In the genomic region with DNA sequence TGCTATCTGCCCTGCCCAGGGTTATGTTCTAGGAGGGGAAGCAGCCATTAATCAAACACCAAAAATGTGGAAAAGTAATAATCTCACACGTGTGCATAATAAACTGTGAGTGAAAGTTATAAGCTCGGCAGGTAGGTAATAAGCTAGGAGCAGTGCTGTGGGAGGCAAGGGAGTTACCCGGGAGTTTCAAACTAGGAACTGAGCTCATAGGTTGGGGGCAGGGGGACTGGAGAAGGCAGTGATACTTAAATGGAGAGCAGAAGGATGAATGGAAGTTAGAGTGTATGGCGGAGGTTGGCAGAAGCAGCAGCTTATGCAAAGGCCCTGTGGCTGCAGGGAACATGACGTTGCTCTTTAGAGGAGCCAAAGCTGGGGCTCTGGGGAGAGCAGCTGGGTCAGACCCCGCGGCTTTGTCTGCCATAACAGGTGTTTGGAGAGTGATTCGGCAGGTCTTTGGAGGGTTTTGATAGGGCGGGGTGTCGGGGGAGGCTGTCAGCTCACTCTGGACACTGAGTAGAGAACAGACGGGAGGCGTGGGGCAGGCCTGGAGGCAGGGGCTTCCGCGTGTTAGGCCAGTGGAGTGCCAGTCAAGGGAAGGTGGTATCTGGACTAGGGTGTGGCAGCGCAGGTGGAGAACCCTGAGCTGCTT, we compare ENCODE assay signal across 10 cellular contexts. TPM values are rescaled to one million over a fixed set of nuclear protein-coding genes. Genes with fewer than 3 reads are reported as not detected.
A peak's percentile ranks its signal among the peaks of the same experiment; 100 is the strongest.
DNase-seq lines count a peak whose midpoint lies in the region; ATAC-seq, FAIRE-seq and TF ChIP-seq lines count a peak whose summit lies in the region.
"Had no signal": no experiment of that assay in that cellular context is flagged by ENCODE, and none has a peak within 500 bp of the region (broad histone marks: within the 10 kb centered on the region; RNA-seq: fewer than 3 reads in every experiment).

No MANE protein-coding gene starts in this region.

- peak overlapping the region; percentile 65 for H3K4me2 ChIP-seq in K562 (ENCODE audit: insufficient read depth, low read length)

- H3K27ac ChIP-seq in K562 (ENCODE audit: extremely low read depth, low read depth, low read length) (no peak overlapping the region), left lung (peak overlapping the region; percentile 65 to 74), testis (no peak overlapping the region)
- H3K27ac ChIP-seq: gastrocnemius medialis, SJSA1 had no signal

- TF ChIP-seq CTCF in K562 (IDR thresholded peaks at IDR 0.05 in 2 of 3, conservative IDR thresholded peaks at IDR 0.05 in 1 of 3; ENCODE audit: insufficient read depth in 2 of 3, low read depth in 1 of 3, low read length in 3 of 3) (no peak), left lung (IDR thresholded peaks at IDR 0.05) (no peak), testis (IDR thresholded peaks at IDR 0.05) (no peak), mucosa of descending colon (IDR thresholded peaks at IDR 0.05) (no peak)

- H3K4me3 Mint-ChIP-seq in activated CD8-positive, alpha-beta memory T cell treated with anti-CD3 and anti-CD28 coated beads, Interleukin-2, amount 10 ng/mL, durations not matched to agents 7 days and 5 days = peak overlapping the region; percentile 32

- in situ Hi-C loops in K562 (cut with MboI) = no loop called here

- H3K4me1 ChIP-seq in K562 (replicated peaks in 1 of 2; ENCODE audit: control insufficient read depth in 2 of 2, insufficient read depth in 2 of 2, low read length in 2 of 2) (peaks cover 8 to 33% of the 10 kb centered on the region in 2 experiments; a peak in 4 of 5 replicates), left lung (peaks cover 18 to 22% of the 10 kb centered on the region in 2 donors), testis (no peaks in the 10 kb centered on the region), mucosa of descending colon (ENCODE audit: low read depth) (peaks cover 62% of the 10 kb centered on the region)
- H3K4me1 ChIP-seq: gastrocnemius medialis, SJSA1 had no signal

- TF ChIP-seq EP300 in K562 (IDR thresholded peaks at IDR 0.05; ENCODE audit: low read length) = no peak

- H3K27me3 ChIP-seq in K562 (ENCODE audit: control insufficient read depth in 2 of 2, insufficient read depth in 2 of 2, low read length in 2 of 2) (peaks cover 12 to 42% of the 10 kb centered on the region in 2 experiments; a peak in 4 of 5 replicates), left lung (no peaks in the 10 kb centered on the region), testis (no peaks in the 10 kb centered on the region)
- H3K27me3 ChIP-seq: gastrocnemius medialis, SJSA1 had no signal

- intact Hi-C loops in K562 (cut with micrococcal nuclease) = no loop called here
- intact Hi-C loops in left lung (cut with DNase I) = no loop called here
- intact Hi-C loops in testis (cut with DNase I; ENCODE audit: low total_unique reads) = no loop called here
- intact Hi-C loops in mucosa of descending colon (cut with DNase I, micrococcal nuclease) = no loop called here

- FAIRE-seq in K562 (lab: Jason Lieb, UNC) = peak; percentile 6

- no peaks in the 10 kb centered on the region for H3K9me1 ChIP-seq in K562 (ENCODE audit: control insufficient read depth, insufficient read depth, low read length)

- WGBS in K562 (ENCODE audit: insufficient coverage, low coverage, missing lambda C conversion rate) = 35% methylated on average over 15 of the region's 15 CpGs
- WGBS in testis, 2 donors = 70 to 73% methylated on average over 15 of the region's 15 CpGs

- H3K36me3 ChIP-seq in K562 (ENCODE audit: control insufficient read depth, insufficient read depth, low read length) = no peaks in the 10 kb centered on the region
- peaks cover 0 to 8% of the 10 kb centered on the region in 2 donors for H3K36me3 ChIP-seq in left lung
- no peaks in the 10 kb centered on the region for H3K36me3 ChIP-seq in testis (ENCODE audit: low read depth, missing control alignments)
- H3K36me3 ChIP-seq in mucosa of descending colon (ENCODE audit: low read depth) = no peaks in the 10 kb centered on the region
- H3K36me3 ChIP-seq: gastrocnemius medialis had no signal

- peak overlapping the region in 1 of 2 experiments; percentile 77; a peak in 1 of 4 replicates for H3K9ac ChIP-seq in K562 (ENCODE audit: insufficient read depth in 1 of 2, low read depth in 2 of 2, low read length in 2 of 2)

- peaks cover 13% of the 10 kb centered on the region for H3K27me3 Mint-ChIP-seq in activated CD8-positive, alpha-beta memory T cell treated with anti-CD3 and anti-CD28 coated beads, Interleukin-2, amount 10 ng/mL, durations not matched to agents 7 days and 5 days

- peak overlapping the region; percentile 78 for H2AFZ ChIP-seq in K562 (ENCODE audit: low read depth, low read length)

- ATAC-seq in activated CD8-positive, alpha-beta memory T cell treated with anti-CD3 and anti-CD28 coated beads, Interleukin-2, amount 10 ng/mL, durations not matched to agents 7 days and 5 days = no peak
- ATAC-seq in K562 (no peak), left lung (no peak), mucosa of descending colon (no peak)
- ATAC-seq: gastrocnemius medialis had no signal

- no peak for TF ChIP-seq POLR2A in K562 (conservative IDR thresholded peaks at IDR 0.05)
- no peak for TF ChIP-seq POLR2A in testis (IDR thresholded peaks at IDR 0.05)

- no peak for DNase-seq in activated CD8-positive, alpha-beta memory T cell treated with anti-CD3 and anti-CD28 coated beads, Interleukin-2, amount 10 ng/mL, durations not matched to agents 7 days and 5 days
- DNase-seq in activated CD8-positive, alpha-beta memory T cell treated with anti-CD3 and anti-CD28 coated beads for 24 hours = no peak
- DNase-seq in K562 (ENCODE audit: extremely low read depth in 1 of 4, low spot score in 3 of 4) (peak in 2 of 4 experiments; percentile 61 to 64), left lung (no peak), testis (no peak), AG08396 (ENCODE audit: low spot score) (no peak), mucosa of descending colon (no peak), NCI-H146 (lab: John Stamatoyannopoulos, UW) (no peak)
- DNase-seq: gastrocnemius medialis had no signal

- BruUV-seq in K562 (replicated peaks; lab: Mats Ljungman, UMichigan) = no TSS peak

- H3K9me3 Mint-ChIP-seq in activated CD8-positive, alpha-beta memory T cell treated with anti-CD3 and anti-CD28 coated beads, Interleukin-2, amount 10 ng/mL, durations not matched to agents 7 days and 5 days (ENCODE audit: low read depth) = no peaks in the 10 kb centered on the region

- H3K79me2 ChIP-seq in K562 (ENCODE audit: control insufficient read depth, insufficient read depth, low read length) = no peaks in the 10 kb centered on the region

- H3K4me1 Mint-ChIP-seq in activated CD8-positive, alpha-beta memory T cell treated with anti-CD3 and anti-CD28 coated beads, Interleukin-2, amount 10 ng/mL, durations not matched to agents 7 days and 5 days = peaks cover 5% of the 10 kb centered on the region

- POLR2A ChIA-PET in K562 (lab: Yijun Ruan, JAX) = interaction anchor here (0.6 to 1.6 kb wide), 6 partner anchors 10 to 1180 kb away, joined by 3 to 6 read pairs (median 4); no protein-coding TSS in a partner anchor

- no peaks in the 10 kb centered on the region for H3K36me3 Mint-ChIP-seq in activated CD8-positive, alpha-beta memory T cell treated with anti-CD3 and anti-CD28 coated beads, Interleukin-2, amount 10 ng/mL, durations not matched to agents 7 days and 5 days

- H3K27ac Mint-ChIP-seq in activated CD8-positive, alpha-beta memory T cell treated with anti-CD3 and anti-CD28 coated beads, Interleukin-2, amount 10 ng/mL, durations not matched to agents 7 days and 5 days = no peak overlapping the region

- peaks cover 5% of the 10 kb centered on the region for H4K20me1 ChIP-seq in K562 (replicated peaks; ENCODE audit: control insufficient read depth, insufficient read depth, low read length)

- TF ChIP-seq RAD21 in K562 (CRISPR knock-in tag; conservative IDR thresholded peaks at IDR 0.05 in 1 of 2, IDR thresholded peaks at IDR 0.05 in 1 of 2) = no peak

- CTCF ChIA-PET in activated CD8-positive, alpha-beta memory T cell treated with anti-CD3 and anti-CD28 coated beads, Interleukin-2, amount 10 ng/mL, durations not matched to agents 7 days and 5 days (lab: Charles Lee) = interaction anchor here (0.9 to 1.3 kb wide), 2 partner anchors 21 to 44 kb away, joined by 3 to 4 read pairs; no protein-coding TSS in a partner anchor
- CTCF ChIA-PET in K562 (lab: Yijun Ruan, JAX; ENCODE audit: low intra/inter-chr PET ratio) = no interaction called here

- no peaks in the 10 kb centered on the region for H3K9me3 ChIP-seq in K562 (replicated peaks; ENCODE audit: control insufficient read depth, insufficient read depth, low read depth, low read length)
- no peaks in the 10 kb centered on the region for H3K9me3 ChIP-seq in left lung
- no peaks in the 10 kb centered on the region for H3K9me3 ChIP-seq in testis
- H3K9me3 ChIP-seq in mucosa of descending colon = no peaks in the 10 kb centered on the region
- H3K9me3 ChIP-seq: gastrocnemius medialis, SJSA1 had no signal

- peak overlapping the region; percentile 2; the same call in 1 of the 2 replicates for H3K4me3 ChIP-seq in K562
- peak overlapping the region in 1 of 2 donors; percentile 25 for H3K4me3 ChIP-seq in left lung
- H3K4me3 ChIP-seq in testis = peak overlapping the region; percentile 15 to 38
- H3K4me3 ChIP-seq in mucosa of descending colon = no peak overlapping the region
- H3K4me3 ChIP-seq: SJSA1 had no signal

RNA-seq across cellular contexts. Expression of gene PTPRF, which starts 20.0 kb away (rescaled TPM):
- under 1 TPM; 0.23 to 0.41 TPM for total RNA-seq in activated CD8-positive, alpha-beta memory T cell treated with anti-CD3 and anti-CD28 coated beads, Interleukin-2, amount 10 ng/mL, durations not matched to agents 7 days and 5 days
- 17.5 and 46.4 TPM in 2 replicates for total RNA-seq in K562 (2011; cell fraction: chromatin; rRNA removed; ENCODE audit: low replicate concordance)
- total RNA-seq in K562 (2011; cell fraction: nucleolus; rRNA removed) = 18.8 and 22.8 TPM in 2 replicates
- 14.9 and 27.1 TPM in 2 replicates for total RNA-seq in K562 (2011; cell fraction: nucleoplasm; rRNA removed)
- total RNA-seq in K562 (2014; rRNA removed) = 1.1 and 1.5 TPM in 2 replicates
- total RNA-seq in K562 (2014; rRNA removed; fragmentation: Illumina TruSeq; extraction: Trizol) = 0.41 and 1.1 TPM in 2 replicates
- total RNA-seq in K562 (2015; rRNA removed; fragmentation: Illumina TruSeq; extraction: Trizol) = 0.08 and 0.51 TPM in 2 replicates
- 3.3 and 4.2 TPM in 2 replicates for total RNA-seq in K562 (2021)
- polyA plus RNA-seq in K562 (2011; rRNA removed) = 4.3 and 12.0 TPM in 2 replicates
- polyA plus RNA-seq in K562 (2011; cell fraction: cytosol; rRNA removed) = 5.1 and 6.0 TPM in 2 replicates
- 13.9 and 24.1 TPM in 2 replicates for polyA plus RNA-seq in K562 (2011; cell fraction: nucleus; rRNA removed)
- 0.86 and 1.5 TPM in 2 replicates for polyA plus RNA-seq in K562 (2012)
- polyA plus RNA-seq in K562 (2014; fragmentation: Illumina TruSeq; extraction: Trizol) = 1.1 and 1.4 TPM in 2 replicates
- polyA plus RNA-seq in K562 (2014; fragmentation: Nextera tagmentation; extraction: Ambion mirVana) = under 1 TPM; 0.13 to 0.20 TPM
- 0.90 and 1.2 TPM in 2 replicates for polyA plus RNA-seq in K562 (2014; rRNA removed)
- polyA minus RNA-seq in K562 (2011; rRNA and poly(A)+ RNA removed) = 8.6 and 12.7 TPM in 2 replicates
- 5.7 and 22.0 TPM in 2 replicates for polyA minus RNA-seq in K562 (2011; cell fraction: cytosol; rRNA and poly(A)+ RNA removed)
- 5.0 and 8.4 TPM in 2 replicates for polyA minus RNA-seq in K562 (2011; cell fraction: nucleus; rRNA and poly(A)+ RNA removed)
- total RNA-seq in left lung = 100 to 1,000 TPM; 123 to 279 TPM
- 10 to 100 TPM; 43.1 to 45.4 TPM for total RNA-seq in testis
- polyA plus RNA-seq in testis (ENCODE audit: insufficient read depth, low read depth, low replicate concordance) = 51.0 TPM
- 100 to 1,000 TPM; 355 to 752 (median 384) TPM for total RNA-seq in mucosa of descending colon

Comparison
In these comparisons a context has a peak if more than half of its experiments do, and no peak if none do; other contexts are left out.
1. H3K27ac ChIP-seq: peak in left lung (2 of 2); none in K562 (single experiment) and testis (0 of 2).